ENCODE assay signal across 15 cellular contexts in the genomic region with DNA sequence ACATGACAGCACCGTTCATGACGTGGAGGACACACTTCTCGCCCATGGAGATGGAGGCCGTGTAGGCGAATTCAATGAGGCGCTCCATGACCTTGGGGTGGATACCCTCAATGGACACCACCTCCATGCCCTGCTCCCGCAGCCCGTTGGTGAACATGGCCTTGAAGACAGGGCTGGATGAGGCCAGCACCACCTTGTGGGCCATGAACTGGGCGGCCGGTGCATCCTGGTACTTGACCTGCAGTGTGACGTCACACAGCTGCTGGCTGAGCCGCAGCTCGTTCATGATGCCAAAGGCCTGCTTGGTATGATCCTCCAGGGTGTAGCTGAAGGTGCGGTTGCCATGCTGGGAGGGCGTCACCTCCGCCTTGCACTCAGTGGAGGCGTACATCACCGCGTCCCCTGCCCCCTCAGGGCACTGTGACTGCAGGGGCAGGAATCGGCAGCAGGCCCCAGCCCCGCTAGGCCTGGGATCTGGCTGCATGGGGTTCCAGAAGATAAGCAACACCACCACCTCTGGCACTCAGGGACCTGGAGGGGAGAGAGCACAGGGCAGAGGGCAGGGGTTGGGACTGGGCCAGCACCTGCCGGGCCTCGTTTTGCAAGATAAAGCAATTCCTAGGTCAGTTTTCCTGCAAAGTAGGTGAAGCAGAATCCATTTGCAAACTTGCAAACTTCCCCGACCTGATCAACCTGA. TPM values are rescaled to one million over a fixed set of nuclear protein-coding genes. Genes with fewer than 3 reads are reported as not detected.
DNase-seq lines count a peak whose midpoint lies in the region; ATAC-seq and TF ChIP-seq lines count a peak whose summit lies in the region.
"Had no signal": no experiment of that assay in that cellular context is flagged by ENCODE, and none has a peak within 500 bp of the region (broad histone marks: within the 10 kb centered on the region; RNA-seq: fewer than 3 reads in every experiment).

No MANE protein-coding gene starts in this region.

- H3K9me3 Mint-ChIP-seq in CD4-positive, alpha-beta T cell, result no peaks in the 10 kb centered on the region
- H3K9me3 Mint-ChIP-seq in HFFc6 (no peaks in the 10 kb centered on the region), chondrocyte (ENCODE audit: low read depth) (no peaks in the 10 kb centered on the region), nephron progenitor cell (no peaks in the 10 kb centered on the region)
- H3K9me3 Mint-ChIP-seq: naive thymus-derived CD8-positive, alpha-beta T cell had no signal

- H3K36me3 Mint-ChIP-seq in CD4-positive, alpha-beta T cell (ENCODE audit: low read depth), result peaks cover 27% of the 10 kb centered on the region
- H3K36me3 Mint-ChIP-seq in HFFc6 (ENCODE audit: low read depth) (peaks cover 22% of the 10 kb centered on the region; the same call in 1 of the 2 replicates), chondrocyte (ENCODE audit: low read depth) (peaks cover 12% of the 10 kb centered on the region), nephron progenitor cell (ENCODE audit: low read depth) (peaks cover 36% of the 10 kb centered on the region)

- no peak overlapping the region for H3K27ac Mint-ChIP-seq in CD4-positive, alpha-beta T cell
- peak overlapping the region; percentile 50 for H3K27ac Mint-ChIP-seq in HFFc6
- H3K27ac Mint-ChIP-seq in chondrocyte (ENCODE audit: unreplicated experiment), result peak overlapping the region; percentile 8
- H3K27ac Mint-ChIP-seq in nephron progenitor cell, result peak overlapping the region; percentile 21

- peaks cover 28% of the 10 kb centered on the region for H3K4me1 Mint-ChIP-seq in CD4-positive, alpha-beta T cell (ENCODE audit: low read depth)
- H3K4me1 Mint-ChIP-seq in HFFc6 (ENCODE audit: low read depth) (peaks cover 18% of the 10 kb centered on the region), chondrocyte (ENCODE audit: low read depth) (peaks cover 28% of the 10 kb centered on the region), nephron progenitor cell (peaks cover 17% of the 10 kb centered on the region)

- CTCF ChIA-PET in CD4-positive, alpha-beta T cell (lab: Charles Lee), result interaction anchor here (1.3 kb wide), 1 partner anchor 16 kb away, joined by 3 read pairs; no protein-coding TSS in a partner anchor

- H3K9me3 ChIP-seq in CD4-positive, alpha-beta T cell (ENCODE audit: control insufficient read depth, low read length), result no peaks in the 10 kb centered on the region
- H3K9me3 ChIP-seq: testis had no signal

- no peak for TF ChIP-seq CTCF in CD4-positive, alpha-beta T cell (IDR thresholded peaks at IDR 0.05)
- no peak; the same call in 1 of the 2 replicates for TF ChIP-seq CTCF in HFFc6 (IDR thresholded peaks at IDR 0.05)
- no peak for TF ChIP-seq CTCF in chondrocyte (IDR thresholded peaks at IDR 0.05)
- no peak for TF ChIP-seq CTCF in nephron progenitor cell (IDR thresholded peaks at IDR 0.05)

- intact Hi-C loops in CD4-positive, alpha-beta T cell (cut with DNase I, micrococcal nuclease), result loop anchor here (5.0 to 10.0 kb wide), 2 partner anchors 43 to 155 kb away; a partner anchor contains a TSS

- ATAC-seq in CD4-positive, alpha-beta T cell (ENCODE audit: poor library complexity), result no peak
- ATAC-seq: foreskin keratinocyte; naive thymus-derived CD8-positive, alpha-beta T cell had no signal

- no peak for DNase-seq in CD4-positive, alpha-beta T cell
- no peak for DNase-seq in HFFc6
- DNase-seq in chondrocyte (ENCODE audit: low spot score), result no peak
- DNase-seq in nephron progenitor cell, result no peak
- no peak for DNase-seq in NCI-H510A (lab: John Stamatoyannopoulos, UW)
- no peak for DNase-seq in cerebellar cortex (ENCODE audit: low spot score)
- no peak for DNase-seq in GM19238 (ENCODE audit: insufficient read length, low spot score)
- DNase-seq: activated CD4-positive, alpha-beta T cell treated with anti-CD3 and anti-CD28 coated beads, Interleukin-2, amount 50 U/mL, for 48 hours; amniotic stem cell; dorsolateral prefrontal cortex; foreskin keratinocyte; kidney; testis had no signal

- H3K27me3 ChIP-seq in CD4-positive, alpha-beta T cell (ENCODE audit: control insufficient read depth, insufficient read depth, low read length), result no peaks in the 10 kb centered on the region
- H3K27me3 ChIP-seq: dorsolateral prefrontal cortex, foreskin keratinocyte, testis had no signal

- H3K27ac ChIP-seq in CD4-positive, alpha-beta T cell (ENCODE audit: low read depth, low read length), result no peak overlapping the region
- H3K27ac ChIP-seq: foreskin keratinocyte, testis had no signal

- H3K27me3 Mint-ChIP-seq in CD4-positive, alpha-beta T cell, result no peaks in the 10 kb centered on the region
- H3K27me3 Mint-ChIP-seq in HFFc6 (ENCODE audit: insufficient read depth) (no peaks in the 10 kb centered on the region; the same call in 1 of the 2 replicates), chondrocyte (ENCODE audit: low read depth) (no peaks in the 10 kb centered on the region), nephron progenitor cell (ENCODE audit: low read depth, poor library complexity) (no peaks in the 10 kb centered on the region)
- H3K27me3 Mint-ChIP-seq: naive thymus-derived CD8-positive, alpha-beta T cell had no signal

- POLR2A ChIA-PET in CD4-positive, alpha-beta T cell (lab: Charles Lee), result interaction anchor here (0.7 kb wide), 1 partner anchor 202 kb away, joined by 3 read pairs; a partner anchor contains a TSS

- H3K4me3 Mint-ChIP-seq in CD4-positive, alpha-beta T cell, result peak overlapping the region; percentile 87
- H3K4me3 Mint-ChIP-seq in HFFc6 (no peak overlapping the region), chondrocyte (ENCODE audit: unreplicated experiment) (no peak overlapping the region), nephron progenitor cell (no peak overlapping the region)

RNA-seq across cellular contexts. Expression of a gene that starts 3.5 kb away (rescaled TPM):
- total RNA-seq in CD4-positive, alpha-beta T cell, result 10 to 100 TPM; 10.5 to 11.6 TPM
- 10 to 100 TPM; 58.9 to 77.1 (median 67.2) TPM for total RNA-seq in HFFc6 (2021; fragmentation: NEBNext Ultra II Directional; extraction: Animal tissue kit (Norgen Biotek cat#: 25700))
- total RNA-seq in chondrocyte, result 69.3 to 79.9 TPM (median 70.9 TPM) in 3 replicates

RNA-seq across cellular contexts. Expression of a gene that starts 17.5 kb away (rescaled TPM):
- under 1 TPM; 0.55 to 0.92 TPM for total RNA-seq in CD4-positive, alpha-beta T cell
- 1 to 10 TPM; 1.9 to 2.6 (median 2.4) TPM for total RNA-seq in HFFc6 (2021; fragmentation: NEBNext Ultra II Directional; extraction: Animal tissue kit (Norgen Biotek cat#: 25700))
- 3.7 to 6.7 TPM (median 6.4 TPM) in 3 replicates for total RNA-seq in chondrocyte
- total RNA-seq: LHCN-M2 had no signal

RNA-seq across cellular contexts. Expression of a gene that starts 44.0 kb away (rescaled TPM):
- total RNA-seq in CD4-positive, alpha-beta T cell, result 10 to 100 TPM; 81.1 to 84.6 TPM
- 10 to 100 TPM; 19.4 to 24.5 (median 22.5) TPM for total RNA-seq in HFFc6 (2021; fragmentation: NEBNext Ultra II Directional; extraction: Animal tissue kit (Norgen Biotek cat#: 25700))
- 14.8 to 23.2 TPM (median 21.7 TPM) in 3 replicates for total RNA-seq in chondrocyte
